Comparison of ENCODE assay signal across 8 cellular contexts in genomic region chr2:675982-676646, GRCh38. TPM values are rescaled to one million over a fixed set of nuclear protein-coding genes. Genes with fewer than 3 reads are reported as not detected.
DNase-seq lines count a peak whose midpoint lies in the region; ATAC-seq and TF ChIP-seq lines count a peak whose summit lies in the region.

No MANE protein-coding gene starts in this region.

- H3K4me2 ChIP-seq in neural progenitor cell, result peak overlapping the region; percentile 79

- peak overlapping the region; percentile 88 for H3K27ac Mint-ChIP-seq in activated CD8-positive, alpha-beta T cell treated with anti-CD3 and anti-CD28 coated beads, Interleukin-2, amount 10 ng/mL, durations not matched to agents 7 days and 5 days
- H3K27ac Mint-ChIP-seq in neural progenitor cell, result peak overlapping the region; percentile 92

- peak overlapping the region; percentile 22 for H2AFZ ChIP-seq in neural progenitor cell (replicated peaks)

- H3K9me3 Mint-ChIP-seq in activated CD8-positive, alpha-beta T cell treated with anti-CD3 and anti-CD28 coated beads, Interleukin-2, amount 10 ng/mL, durations not matched to agents 7 days and 5 days (ENCODE audit: insufficient read depth), result no peaks in the 10 kb centered on the region
- H3K9me3 Mint-ChIP-seq in neural progenitor cell, result no peaks in the 10 kb centered on the region

- in situ Hi-C loops in GM13977 (cut with MboI; ENCODE audit: low pct_unique_long_range_greater_than_20kb, low sequenced_read_pairs, unreplicated experiment), result no loop called here

- H3K9ac ChIP-seq in neural progenitor cell, result no peak overlapping the region

- peak; percentile 88 for DNase-seq in A172 (ENCODE audit: low spot score)
- DNase-seq in GM13977 (ENCODE audit: low spot score), result peak; percentile 49
- peak; percentile 24 for DNase-seq in NCI-H2029 (lab: John Stamatoyannopoulos, UW)
- DNase-seq in activated CD8-positive, alpha-beta T cell treated with anti-CD3 and anti-CD28 coated beads, Interleukin-2, amount 10 ng/mL, durations not matched to agents 7 days and 5 days, result peak; percentile 65
- DNase-seq in fibroblast of the conjunctiva (ENCODE audit: low read depth), result peak; percentile 85
- DNase-seq in neural progenitor cell (ENCODE audit: low spot score), result peak; percentile 80
- no peak for DNase-seq in DMS153 (lab: John Stamatoyannopoulos, UW)

- no peak overlapping the region for H3K27ac ChIP-seq in neural progenitor cell

- peaks cover 51% of the 10 kb centered on the region for H3K36me3 Mint-ChIP-seq in activated CD8-positive, alpha-beta T cell treated with anti-CD3 and anti-CD28 coated beads, Interleukin-2, amount 10 ng/mL, durations not matched to agents 7 days and 5 days (ENCODE audit: low read depth)
- H3K36me3 Mint-ChIP-seq in neural progenitor cell, result peaks cover 11% of the 10 kb centered on the region

- no peaks in the 10 kb centered on the region for H3K36me3 ChIP-seq in neural progenitor cell

- peak; percentile 24 for ATAC-seq in HG02852 (IDR thresholded peaks at IDR 0.05; ENCODE audit: unreplicated experiment)
- peak; percentile 35 for ATAC-seq in activated CD8-positive, alpha-beta T cell treated with anti-CD3 and anti-CD28 coated beads, Interleukin-2, amount 10 ng/mL, durations not matched to agents 7 days and 5 days

- H4K20me1 ChIP-seq in neural progenitor cell (ENCODE audit: low read depth), result peaks cover 18% of the 10 kb centered on the region

- H3K27me3 ChIP-seq in neural progenitor cell, result no peaks in the 10 kb centered on the region

- no peaks in the 10 kb centered on the region for H3K9me3 ChIP-seq in neural progenitor cell (ENCODE audit: low read depth)

- peaks cover 48% of the 10 kb centered on the region for H3K79me2 ChIP-seq in neural progenitor cell (ENCODE audit: low read depth)

- no peaks in the 10 kb centered on the region for H3K27me3 Mint-ChIP-seq in activated CD8-positive, alpha-beta T cell treated with anti-CD3 and anti-CD28 coated beads, Interleukin-2, amount 10 ng/mL, durations not matched to agents 7 days and 5 days (ENCODE audit: low read depth)
- peaks cover 4% of the 10 kb centered on the region for H3K27me3 Mint-ChIP-seq in neural progenitor cell (ENCODE audit: insufficient read depth, low read depth)

- peak overlapping the region; percentile 58 for H3K4me3 ChIP-seq in neural progenitor cell

- TF ChIP-seq CTCF in GM13977 (IDR thresholded peaks at IDR 0.05; ENCODE audit: extremely low read depth, insufficient read depth, missing control alignments), result no peak
- TF ChIP-seq CTCF in neural progenitor cell (IDR thresholded peaks at IDR 0.05), result peak; percentile 47

- peaks cover 21% of the 10 kb centered on the region for H3F3A ChIP-seq in neural progenitor cell (ENCODE audit: low read depth)

- CTCF ChIA-PET in activated CD8-positive, alpha-beta T cell treated with anti-CD3 and anti-CD28 coated beads, Interleukin-2, amount 10 ng/mL, durations not matched to agents 7 days and 5 days (lab: Charles Lee), result interaction anchor here (1.7 kb wide), 1 partner anchor 9 kb away, joined by 4 read pairs; no protein-coding TSS in a partner anchor

- POLR2A ChIA-PET in activated CD8-positive, alpha-beta T cell treated with anti-CD3 and anti-CD28 coated beads, Interleukin-2, amount 10 ng/mL, durations not matched to agents 7 days and 5 days (lab: Charles Lee), result interaction anchor here (0.5 to 1.2 kb wide), 2 partner anchors 56 to 298 kb away, joined by 3 to 5 read pairs; no protein-coding TSS in a partner anchor

- peaks cover 4% of the 10 kb centered on the region for H3K4me1 ChIP-seq in neural progenitor cell

- H3K4me1 Mint-ChIP-seq in activated CD8-positive, alpha-beta T cell treated with anti-CD3 and anti-CD28 coated beads, Interleukin-2, amount 10 ng/mL, durations not matched to agents 7 days and 5 days (ENCODE audit: low read depth), result peaks cover 42% of the 10 kb centered on the region
- peaks cover 48% of the 10 kb centered on the region for H3K4me1 Mint-ChIP-seq in neural progenitor cell

- peak overlapping the region; percentile 92 for H3K4me3 Mint-ChIP-seq in activated CD8-positive, alpha-beta T cell treated with anti-CD3 and anti-CD28 coated beads, Interleukin-2, amount 10 ng/mL, durations not matched to agents 7 days and 5 days
- H3K4me3 Mint-ChIP-seq in neural progenitor cell, result peak overlapping the region; percentile 93

RNA-seq across cellular contexts. Expression of gene TMEM18, which starts 1.1 kb away (rescaled TPM):
- total RNA-seq in A172 (2014; rRNA removed; shearing (Covaris generic)), result 32.6 and 75.0 TPM in 2 replicates
- 10 to 100 TPM; 31.1 to 32.0 TPM for total RNA-seq in activated CD8-positive, alpha-beta T cell treated with anti-CD3 and anti-CD28 coated beads, Interleukin-2, amount 10 ng/mL, durations not matched to agents 7 days and 5 days
- total RNA-seq in neural progenitor cell (ENCODE audit: low replicate concordance), result 23.5 and 50.0 TPM in 2 replicates
